In the genomic region with DNA sequence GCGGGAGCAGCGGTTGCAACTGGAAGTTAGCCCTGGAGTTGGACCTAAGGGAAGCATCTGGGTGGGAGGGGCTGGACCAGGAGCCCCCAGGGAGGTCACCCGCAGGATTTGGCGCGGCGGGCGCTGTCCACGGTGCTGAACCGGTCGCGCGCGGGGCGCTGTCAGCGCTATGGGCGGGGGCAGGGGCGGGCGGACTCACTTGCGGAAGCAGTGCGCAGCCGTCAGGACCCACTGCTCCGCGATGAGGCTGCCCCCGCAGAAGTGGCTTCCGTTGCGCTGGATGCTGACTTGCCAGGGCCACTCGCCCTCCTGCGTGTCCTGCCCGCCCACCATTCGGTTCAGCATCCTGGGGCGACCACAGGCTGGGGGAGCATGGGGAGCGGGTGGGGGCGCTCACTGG, we compare ENCODE assay signal across 8 cellular contexts.
A peak's percentile ranks its signal among the peaks of the same experiment; 100 is the strongest.
DNase-seq lines count a peak whose midpoint lies in the region; ATAC-seq lines count a peak whose summit lies in the region.

No MANE protein-coding gene starts in this region.

- H3K27ac ChIP-seq in effector memory CD4-positive, alpha-beta T cell (ENCODE audit: insufficient read depth, low read length, poor library complexity, severe bottlenecking), result no peak overlapping the region

- no peak for ATAC-seq in HG02884 (IDR thresholded peaks at IDR 0.05; ENCODE audit: unreplicated experiment)
- ATAC-seq in GM21529 (IDR thresholded peaks at IDR 0.05; ENCODE audit: unreplicated experiment), result no peak

- H3K27me3 ChIP-seq in effector memory CD4-positive, alpha-beta T cell (replicated peaks; ENCODE audit: control insufficient read depth, insufficient read depth, low read length, poor library complexity, severe bottlenecking), result no peaks in the 10 kb centered on the region

- DNase-seq in SIG-M5 treated with dmso at 0.1 percent for 504 hours (lab: John Stamatoyannopoulos, UW; ENCODE audit: unreplicated experiment) (peak; percentile 30), SIG-M5 (lab: John Stamatoyannopoulos, UW) (no peak), midbrain (lab: John Stamatoyannopoulos, UW) (peak; percentile 14)
- peak; percentile 82 for DNase-seq in activated CD4-positive, alpha-beta T cell treated with anti-CD3 and anti-CD28 coated beads, Interleukin-2, amount 50 U/mL, for 1 hour
- DNase-seq in effector memory CD4-positive, alpha-beta T cell, result peak; percentile 66 to 75 (median 69)
- DNase-seq in stimulated activated CD8-positive, alpha-beta memory T cell treated with anti-CD3 and anti-CD28 coated beads, Interleukin-7, amount 100 ng/mL, for 48 hours (ENCODE audit: extremely low read depth in 1 of 2, low read depth in 1 of 2), result peak; percentile 50 to 73

- no peaks in the 10 kb centered on the region for H3K36me3 ChIP-seq in effector memory CD4-positive, alpha-beta T cell (ENCODE audit: control insufficient read depth, insufficient read depth, low read length)

- no peak overlapping the region for H3K4me3 ChIP-seq in effector memory CD4-positive, alpha-beta T cell (ENCODE audit: insufficient read depth, low read depth, low read length, poor library complexity, severe bottlenecking)

- H3K9me3 ChIP-seq in effector memory CD4-positive, alpha-beta T cell (ENCODE audit: control insufficient read depth, low read length), result no peaks in the 10 kb centered on the region

- peaks cover 9% of the 10 kb centered on the region for H3K4me1 ChIP-seq in effector memory CD4-positive, alpha-beta T cell (ENCODE audit: control insufficient read depth, insufficient read depth, low read length, poor library complexity, severe bottlenecking)
